ENCODE assay signal across 14 cellular contexts in the genomic region with DNA sequence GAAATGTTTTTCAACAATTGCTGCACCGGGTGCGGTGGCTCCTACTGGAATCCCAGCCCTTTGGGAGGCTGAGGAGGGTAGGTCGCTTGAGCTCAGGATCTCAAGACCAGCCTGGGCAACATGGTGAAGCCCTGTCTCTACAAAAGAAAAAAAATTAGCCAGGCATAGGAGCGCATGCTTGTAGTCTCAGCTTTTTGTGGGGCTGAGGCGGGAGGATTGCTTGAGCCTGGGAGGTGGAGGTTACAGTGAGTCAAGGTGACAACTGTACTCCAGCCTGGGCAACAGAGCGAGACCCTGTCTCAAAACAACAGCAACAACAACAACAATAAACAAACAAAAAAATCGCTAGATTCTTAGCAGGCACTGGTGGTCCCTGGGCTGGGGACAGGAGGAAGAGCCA. TPM values are rescaled to one million over a fixed set of nuclear protein-coding genes. Genes with fewer than 3 reads are reported as not detected.
DNase-seq lines count a peak whose midpoint lies in the region; ATAC-seq and TF ChIP-seq lines count a peak whose summit lies in the region.
"Had no signal": no experiment of that assay in that cellular context is flagged by ENCODE, and none has a peak within 500 bp of the region (broad histone marks: within the 10 kb centered on the region; RNA-seq: fewer than 3 reads in every experiment).

No MANE protein-coding gene starts in this region.

- no peaks in the 10 kb centered on the region; a peak in 1 of 4 replicates for H3K79me1 ChIP-seq in IMR-90 (ENCODE audit: low read depth in 1 of 2, low read length in 2 of 2)

- TF ChIP-seq POLR2A in IMR-90 (IDR thresholded peaks at IDR 0.05; ENCODE audit: low read depth, low read length) (no peak), tibial nerve (IDR thresholded peaks at IDR 0.05) (no peak), sigmoid colon (IDR thresholded peaks at IDR 0.05) (no peak)

- no peak overlapping the region for H4K91ac ChIP-seq in IMR-90 (ENCODE audit: insufficient read depth, low read depth, low read length)

- H3K56ac ChIP-seq in IMR-90 (ENCODE audit: extremely low read depth, insufficient read depth, low read length) = no peak overlapping the region

- WGBS in IMR-90 (ENCODE audit: extremely low coverage in 2 of 2, insufficient read length in 1 of 2), 2 experiments = no CpG with 5 or more reads among the region's 7 CpGs
- WGBS in tibial nerve, 2 donors = 79 to 89% methylated on average over 7 of the region's 7 CpGs
- 80 to 81% methylated on average over 7 of the region's 7 CpGs for WGBS in sigmoid colon, 2 donors

- H3K36me3 ChIP-seq in IMR-90 (ENCODE audit: control insufficient read depth, insufficient read depth, low read length) (no peaks in the 10 kb centered on the region), tibial nerve (no peaks in the 10 kb centered on the region), sigmoid colon (no peaks in the 10 kb centered on the region)
- H3K36me3 ChIP-seq: tibial artery had no signal

- ATAC-seq in activated T-cell treated with anti-CD3 and anti-CD28 coated beads, Interleukin-2, amount 50 U/mL, for 72 hours (replicated peaks in 1 of 2) = no peak
- ATAC-seq in IMR-90 (ENCODE audit: low read depth) (no peak), GM21529 (IDR thresholded peaks at IDR 0.05; ENCODE audit: unreplicated experiment) (no peak)
- no peak for ATAC-seq in activated naive CD8-positive, alpha-beta T cell treated with anti-CD3 and anti-CD28 coated beads, Interleukin-2, amount 10 ng/mL, durations not matched to agents 7 days and 5 days (ENCODE audit: low read depth)
- ATAC-seq in stimulated activated effector memory CD8-positive, alpha-beta T cell treated with anti-CD3 and anti-CD28 coated beads, Interleukin-12 subunit alpha, Interleukin-12 subunit beta, amount 100 ng/mL, for 72 hours = no peak
- ATAC-seq: HepG2 had no signal

- no peak overlapping the region for H2BK15ac ChIP-seq in IMR-90 (ENCODE audit: low read depth, low read length)

- H3K4me1 Mint-ChIP-seq in activated T-cell treated with anti-CD3 and anti-CD28 coated beads, Interleukin-2, amount 50 U/mL, for 72 hours (ENCODE audit: low read depth) = peaks cover 66% of the 10 kb centered on the region
- peaks cover 46% of the 10 kb centered on the region for H3K4me1 Mint-ChIP-seq in activated naive CD8-positive, alpha-beta T cell treated with anti-CD3 and anti-CD28 coated beads, Interleukin-2, amount 10 ng/mL, durations not matched to agents 7 days and 5 days
- H3K4me1 Mint-ChIP-seq in stimulated activated effector memory CD8-positive, alpha-beta T cell treated with anti-CD3 and anti-CD28 coated beads, Interleukin-12 subunit alpha, Interleukin-12 subunit beta, amount 100 ng/mL, for 72 hours = peaks cover 53% of the 10 kb centered on the region

- no peak for TF ChIP-seq CTCF in IMR-90 (conservative IDR thresholded peaks at IDR 0.05; ENCODE audit: low read depth, low read length)
- TF ChIP-seq CTCF in tibial nerve (IDR thresholded peaks at IDR 0.05) = no peak
- TF ChIP-seq CTCF in sigmoid colon (IDR thresholded peaks at IDR 0.05) = no peak

- H3K4me2 ChIP-seq in IMR-90 (ENCODE audit: low read depth, low read length) = no peak overlapping the region

- no peak for DNase-seq in activated T-cell treated with anti-CD3 and anti-CD28 coated beads, Interleukin-2, amount 50 U/mL, for 72 hours
- no peak for DNase-seq in activated T-cell treated with anti-CD3 and anti-CD28 coated beads for 4 hours
- DNase-seq in IMR-90 = no peak
- DNase-seq in activated naive CD8-positive, alpha-beta T cell treated with anti-CD3 and anti-CD28 coated beads, Interleukin-2, amount 10 ng/mL, durations not matched to agents 7 days and 5 days = no peak
- no peak for DNase-seq in stimulated activated effector memory CD8-positive, alpha-beta T cell treated with anti-CD3 and anti-CD28 coated beads, Interleukin-12 subunit alpha, Interleukin-12 subunit beta, amount 100 ng/mL, for 72 hours (ENCODE audit: low spot score in 2 of 2)
- DNase-seq in tibial nerve (ENCODE audit: low spot score in 2 of 2) = no peak
- DNase-seq in sigmoid colon = no peak
- DNase-seq: NCI-H2107, NCI-H748 treated with DMSO at 0.1 percent for 48 hours, retina, tibial artery had no signal

- no peak overlapping the region for H3K18ac ChIP-seq in IMR-90 (ENCODE audit: low read depth, low read length)

- no peaks in the 10 kb centered on the region for H3K27me3 Mint-ChIP-seq in activated T-cell treated with anti-CD3 and anti-CD28 coated beads, Interleukin-2, amount 50 U/mL, for 72 hours (ENCODE audit: low read depth)
- H3K27me3 Mint-ChIP-seq in activated naive CD8-positive, alpha-beta T cell treated with anti-CD3 and anti-CD28 coated beads, Interleukin-2, amount 10 ng/mL, durations not matched to agents 7 days and 5 days = no peaks in the 10 kb centered on the region

- peaks cover 16 to 54% of the 10 kb centered on the region in 2 donors for H3K36me3 Mint-ChIP-seq in activated T-cell treated with anti-CD3 and anti-CD28 coated beads, Interleukin-2, amount 50 U/mL, for 72 hours (ENCODE audit: insufficient read depth in 2 of 2)
- peaks cover 23% of the 10 kb centered on the region for H3K36me3 Mint-ChIP-seq in activated naive CD8-positive, alpha-beta T cell treated with anti-CD3 and anti-CD28 coated beads, Interleukin-2, amount 10 ng/mL, durations not matched to agents 7 days and 5 days
- peaks cover 96% of the 10 kb centered on the region for H3K36me3 Mint-ChIP-seq in stimulated activated effector memory CD8-positive, alpha-beta T cell treated with anti-CD3 and anti-CD28 coated beads, Interleukin-12 subunit alpha, Interleukin-12 subunit beta, amount 100 ng/mL, for 72 hours

- in situ Hi-C loops in IMR-90 (cut with MboI; ENCODE audit: low sequenced_read_pairs) = no loop called here

- intact Hi-C loops in IMR-90 (cut with micrococcal nuclease) = no loop called here
- intact Hi-C loops in sigmoid colon (cut with DNase I) = no loop called here

- 0 out of 2 replicates have a peak overlapping the region, but pooled peaks have one; percentile 3 for H2AK5ac ChIP-seq in IMR-90 (ENCODE audit: low read depth, low read length)

- H3K14ac ChIP-seq in IMR-90 (replicated peaks; ENCODE audit: low read depth, low read length) = no peak overlapping the region

- no peak overlapping the region for H3K27ac ChIP-seq in IMR-90 (ENCODE audit: insufficient read depth, low read length)
- no peak overlapping the region for H3K27ac ChIP-seq in tibial nerve
- no peak overlapping the region for H3K27ac ChIP-seq in sigmoid colon
- H3K27ac ChIP-seq: tibial artery had no signal

- H2BK20ac ChIP-seq in IMR-90 (ENCODE audit: low read depth, low read length) = no peak overlapping the region

- H3K9me1 ChIP-seq in IMR-90 (ENCODE audit: insufficient read depth, low read length) = peaks cover 7% of the 10 kb centered on the region

- no TSS peak for BruUV-seq in IMR-90 (replicated peaks; lab: Mats Ljungman, UMichigan)

- no peaks in the 10 kb centered on the region for H3K9me3 Mint-ChIP-seq in activated T-cell treated with anti-CD3 and anti-CD28 coated beads, Interleukin-2, amount 50 U/mL, for 72 hours
- no peaks in the 10 kb centered on the region for H3K9me3 Mint-ChIP-seq in activated naive CD8-positive, alpha-beta T cell treated with anti-CD3 and anti-CD28 coated beads, Interleukin-2, amount 10 ng/mL, durations not matched to agents 7 days and 5 days
- no peaks in the 10 kb centered on the region for H3K9me3 Mint-ChIP-seq in stimulated activated effector memory CD8-positive, alpha-beta T cell treated with anti-CD3 and anti-CD28 coated beads, Interleukin-12 subunit alpha, Interleukin-12 subunit beta, amount 100 ng/mL, for 72 hours
- H3K9me3 Mint-ChIP-seq: nephron had no signal

- no peaks in the 10 kb centered on the region for H4K20me1 ChIP-seq in IMR-90 (ENCODE audit: insufficient read depth, low read length)

- H3K4me3 Mint-ChIP-seq in activated T-cell treated with anti-CD3 and anti-CD28 coated beads, Interleukin-2, amount 50 U/mL, for 72 hours = no peak overlapping the region
- H3K4me3 Mint-ChIP-seq in activated naive CD8-positive, alpha-beta T cell treated with anti-CD3 and anti-CD28 coated beads, Interleukin-2, amount 10 ng/mL, durations not matched to agents 7 days and 5 days = no peak overlapping the region
- no peak overlapping the region for H3K4me3 Mint-ChIP-seq in stimulated activated effector memory CD8-positive, alpha-beta T cell treated with anti-CD3 and anti-CD28 coated beads, Interleukin-12 subunit alpha, Interleukin-12 subunit beta, amount 100 ng/mL, for 72 hours
- H3K4me3 Mint-ChIP-seq: nephron had no signal

- peaks cover 8% of the 10 kb centered on the region for H3K4me1 ChIP-seq in IMR-90 (ENCODE audit: control insufficient read depth, insufficient read depth, low read length)
- H3K4me1 ChIP-seq in tibial nerve = no peaks in the 10 kb centered on the region
- H3K4me1 ChIP-seq in sigmoid colon = no peaks in the 10 kb centered on the region
- H3K4me1 ChIP-seq: tibial artery had no signal

- no peak for TF ChIP-seq RAD21 in IMR-90 (IDR thresholded peaks at IDR 0.05; ENCODE audit: low read length)

- H3K27ac Mint-ChIP-seq in activated T-cell treated with anti-CD3 and anti-CD28 coated beads, Interleukin-2, amount 50 U/mL, for 72 hours = peak overlapping the region; percentile 92
- peak overlapping the region; percentile 28 for H3K27ac Mint-ChIP-seq in activated naive CD8-positive, alpha-beta T cell treated with anti-CD3 and anti-CD28 coated beads, Interleukin-2, amount 10 ng/mL, durations not matched to agents 7 days and 5 days
- peak overlapping the region; percentile 56 for H3K27ac Mint-ChIP-seq in stimulated activated effector memory CD8-positive, alpha-beta T cell treated with anti-CD3 and anti-CD28 coated beads, Interleukin-12 subunit alpha, Interleukin-12 subunit beta, amount 100 ng/mL, for 72 hours
- H3K27ac Mint-ChIP-seq: nephron had no signal

- peak overlapping the region; percentile 34 for H2AFZ ChIP-seq in IMR-90 (replicated peaks; ENCODE audit: low read length, poor library complexity)

- H3K27me3 ChIP-seq in IMR-90 (ENCODE audit: control insufficient read depth, insufficient read depth, low read length) (no peaks in the 10 kb centered on the region), tibial nerve (peaks cover 0 to 7% of the 10 kb centered on the region in 2 donors), sigmoid colon (peaks cover 0 to 33% (median 0%) of the 10 kb centered on the region in 3 donors)

- no peak for TF ChIP-seq EP300 in tibial nerve (IDR thresholded peaks at IDR 0.05)
- TF ChIP-seq EP300 in sigmoid colon (IDR thresholded peaks at IDR 0.05) = no peak

- POLR2A ChIA-PET in IMR-90 (lab: Charles Lee; ENCODE audit: unreplicated experiment) = no interaction called here
- POLR2A ChIA-PET in activated naive CD8-positive, alpha-beta T cell treated with anti-CD3 and anti-CD28 coated beads, Interleukin-2, amount 10 ng/mL, durations not matched to agents 7 days and 5 days (lab: Charles Lee) = interaction anchor here (1.2 to 1.6 kb wide), 2 partner anchors 21 to 25 kb away, joined by 4 read pairs; no protein-coding TSS in a partner anchor

- H4K8ac ChIP-seq in IMR-90 (ENCODE audit: low read depth in 2 of 2, low read length in 2 of 2) = no peak overlapping the region

- dilution Hi-C loops in IMR-90 (cut with HindIII; ENCODE audit: low sequenced_read_pairs, unreplicated experiment) = no loop called here

- H3K4ac ChIP-seq in IMR-90 (ENCODE audit: low read depth, low read length) = no peak overlapping the region

- H3K9me3 ChIP-seq in IMR-90 (ENCODE audit: control insufficient read depth, insufficient read depth, low read length) (no peaks in the 10 kb centered on the region), tibial nerve (no peaks in the 10 kb centered on the region), sigmoid colon (no peaks in the 10 kb centered on the region)
- H3K9me3 ChIP-seq: tibial artery had no signal

- no peak overlapping the region for H4K5ac ChIP-seq in IMR-90 (ENCODE audit: low read depth, low read length)

- CTCF ChIA-PET in IMR-90 (lab: Yijun Ruan, JAX) = no interaction called here

- no peak overlapping the region for H3K4me3 ChIP-seq in IMR-90 (ENCODE audit: insufficient read depth, low read depth, low read length)
- no peak overlapping the region for H3K4me3 ChIP-seq in tibial nerve
- H3K4me3 ChIP-seq in sigmoid colon = no peak overlapping the region
- H3K4me3 ChIP-seq: tibial artery had no signal

- no peak overlapping the region for H2BK120ac ChIP-seq in IMR-90 (ENCODE audit: low read depth, low read length)

- no peak overlapping the region for H3K9ac ChIP-seq in IMR-90 (ENCODE audit: low read depth, low read length)

- H2AK9ac ChIP-seq in IMR-90 (replicated peaks; ENCODE audit: low read depth, low read length, poor library complexity) = peak overlapping the region; percentile 56

- no peak overlapping the region for H3K23ac ChIP-seq in IMR-90 (ENCODE audit: low read depth, low read length)

- no peak overlapping the region for H2BK5ac ChIP-seq in IMR-90 (ENCODE audit: low read depth, low read length, poor library complexity, severe bottlenecking)

RNA-seq across cellular contexts. Expression of gene IL21R, which starts 28.5 kb away (rescaled TPM):
- total RNA-seq in activated T-cell treated with anti-CD3 and anti-CD28 coated beads, Interleukin-2, amount 50 U/mL, for 72 hours = 100 to 1,000 TPM; 155 to 166 TPM
- total RNA-seq in IMR-90 (2012; rRNA removed) (0.72 and 0.83 TPM in 2 replicates), tibial nerve (1 to 10 TPM in 1 of 4 donors, under 1 TPM in 1, not detected in 2; 0.21 to 1.2 TPM), sigmoid colon (under 1 TPM in 2 of 4 donors, not detected in 2; 0.27 to 0.28 TPM)
- polyA plus RNA-seq in IMR-90 (2012; rRNA removed) (0.83 and 0.97 TPM in 2 replicates), sigmoid colon (1 to 10 TPM in 1 of 3 donors, under 1 TPM in 2; under 0.01 to 7.9 (median 0.23) TPM)
- 0.54 and 0.75 TPM in 2 replicates for polyA plus RNA-seq in IMR-90 (2012; cell fraction: cytosol; rRNA removed)
- polyA plus RNA-seq in IMR-90 (2012; cell fraction: nucleus; rRNA removed; ENCODE audit: low replicate concordance) = 0.38 and 0.77 TPM in 2 replicates
- total RNA-seq in activated naive CD8-positive, alpha-beta T cell treated with anti-CD3 and anti-CD28 coated beads, Interleukin-2, amount 10 ng/mL, durations not matched to agents 7 days and 5 days = 10 to 100 TPM; 27.2 to 27.5 TPM

Comparison
In these comparisons a context has a peak if more than half of its experiments do, and no peak if none do; other contexts are left out.
1. H3K27ac Mint-ChIP-seq: peak in every context shown above with its lines; median percentile 92 in activated T-cell treated with anti-CD3 and anti-CD28 coated beads, Interleukin-2, amount 50 U/mL, for 72 hours; 56 in stimulated activated effector memory CD8-positive, alpha-beta T cell treated with anti-CD3 and anti-CD28 coated beads, Interleukin-12 subunit alpha, Interleukin-12 subunit beta, amount 100 ng/mL, for 72 hours; 28 in activated naive CD8-positive, alpha-beta T cell treated with anti-CD3 and anti-CD28 coated beads, Interleukin-2, amount 10 ng/mL, durations not matched to agents 7 days and 5 days.
2. RNA of gene IL21R, which starts 28.5 kb away (total RNA-seq): 155 to 166 TPM in activated T-cell treated with anti-CD3 and anti-CD28 coated beads, Interleukin-2, amount 50 U/mL, for 72 hours and 27.2 to 27.5 TPM in activated naive CD8-positive, alpha-beta T cell treated with anti-CD3 and anti-CD28 coated beads, Interleukin-2, amount 10 ng/mL, durations not matched to agents 7 days and 5 days; 0.72 to 0.83 TPM in IMR-90, 0.27 to 0.28 TPM in sigmoid colon and 0.21 to 1.2 TPM in tibial nerve; every median in the first group is over 10 times any median in the second.